In the genomic region with DNA sequence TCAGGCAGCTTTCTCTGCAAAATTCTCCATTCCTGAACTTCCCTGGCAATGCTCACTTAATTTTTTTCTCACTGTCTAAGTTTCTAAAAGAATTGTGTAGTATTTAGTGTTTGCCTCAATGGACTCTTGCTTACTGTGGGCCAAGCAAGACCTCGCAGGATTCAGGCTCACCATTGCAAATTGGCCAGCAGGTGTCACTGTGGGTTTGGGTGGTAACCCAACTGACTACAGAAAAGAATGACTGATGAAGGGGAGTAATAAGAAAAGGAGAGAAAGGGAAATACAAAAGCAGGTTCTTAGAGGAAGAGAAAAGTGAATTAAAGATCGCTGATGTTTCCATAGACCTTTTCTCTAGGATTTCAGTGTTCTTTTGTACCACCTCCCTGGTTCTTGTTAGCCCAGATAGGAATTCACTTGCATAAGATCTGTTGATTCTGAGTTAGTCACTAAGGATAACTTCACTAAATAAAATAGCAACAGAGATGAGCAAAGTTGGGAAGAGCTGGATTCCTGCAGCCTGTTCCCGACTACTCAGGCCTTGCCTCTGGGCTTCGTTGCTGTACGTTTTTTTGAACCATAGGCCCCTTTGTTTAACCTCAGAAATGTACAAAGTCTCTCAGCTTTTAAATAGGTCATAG, we compare ENCODE assay signal across 8 cellular contexts.
A peak's percentile ranks its signal among the peaks of the same experiment; 100 is the strongest.
DNase-seq lines count a peak whose midpoint lies in the region; ATAC-seq lines count a peak whose summit lies in the region.

No MANE protein-coding gene starts in this region.

- no peak overlapping the region for H3K4me3 Mint-ChIP-seq in activated naive CD8-positive, alpha-beta T cell treated with anti-CD3 and anti-CD28 coated beads, Interleukin-2, amount 50 U/mL, for 24 hours

- intact Hi-C loops in left cardiac atrium (cut with DNase I), result loop anchor here (1.0 to 10.0 kb wide), 6 partner anchors 105 to 808 kb away; no protein-coding TSS in a partner anchor

- no peaks in the 10 kb centered on the region for H3K36me3 Mint-ChIP-seq in activated naive CD8-positive, alpha-beta T cell treated with anti-CD3 and anti-CD28 coated beads, Interleukin-2, amount 50 U/mL, for 24 hours (ENCODE audit: low read depth)

- DNase-seq in Caki2 (ENCODE audit: low read depth), result peak; percentile 81
- peak; percentile 44 for DNase-seq in HS-5 (ENCODE audit: low read depth)
- peak; percentile 73 for DNase-seq in OCI-M1 (lab: John Stamatoyannopoulos, UW)
- DNase-seq in activated naive CD8-positive, alpha-beta T cell treated with anti-CD3 and anti-CD28 coated beads, Interleukin-2, amount 50 U/mL, for 24 hours, result peak; percentile 61
- peak; percentile 76 for DNase-seq in left cardiac atrium
- peak; percentile 52 for DNase-seq in putamen (ENCODE audit: low spot score)

- ATAC-seq in GM19351 (IDR thresholded peaks at IDR 0.05; ENCODE audit: unreplicated experiment), result peak; percentile 75
- ATAC-seq in activated naive CD8-positive, alpha-beta T cell treated with anti-CD3 and anti-CD28 coated beads, Interleukin-2, amount 50 U/mL, for 24 hours, result no peak
- ATAC-seq in left cardiac atrium, result peak; percentile 88 to 95
- no peak for ATAC-seq in GM18870 (IDR thresholded peaks at IDR 0.05; ENCODE audit: unreplicated experiment)

- peaks cover 3% of the 10 kb centered on the region for H3K27me3 Mint-ChIP-seq in activated naive CD8-positive, alpha-beta T cell treated with anti-CD3 and anti-CD28 coated beads, Interleukin-2, amount 50 U/mL, for 24 hours

- in situ Hi-C loops in Caki2 (cut with HindIII; ENCODE audit: low pct_unique_long_range_greater_than_20kb, low sequenced_read_pairs), result no loop called here

- no peak overlapping the region for H3K27ac Mint-ChIP-seq in activated naive CD8-positive, alpha-beta T cell treated with anti-CD3 and anti-CD28 coated beads, Interleukin-2, amount 50 U/mL, for 24 hours

- H3K4me1 Mint-ChIP-seq in activated naive CD8-positive, alpha-beta T cell treated with anti-CD3 and anti-CD28 coated beads, Interleukin-2, amount 50 U/mL, for 24 hours, result no peaks in the 10 kb centered on the region

- H3K9me3 Mint-ChIP-seq in activated naive CD8-positive, alpha-beta T cell treated with anti-CD3 and anti-CD28 coated beads, Interleukin-2, amount 50 U/mL, for 24 hours, result no peaks in the 10 kb centered on the region

Comparison
In these comparisons a context has a peak if more than half of its experiments do, and no peak if none do; other contexts are left out.
1. ATAC-seq: peak in GM19351 (single experiment) and left cardiac atrium (2 of 2); none in activated naive CD8-positive, alpha-beta T cell treated with anti-CD3 and anti-CD28 coated beads, Interleukin-2, amount 50 U/mL, for 24 hours (single experiment) and GM18870 (single experiment).
2. Peak in every context shown above with its lines, with median percentiles within 50 percentile points of each other: DNase-seq.